12 cellular contexts compared by ENCODE assay signal in the genomic region with DNA sequence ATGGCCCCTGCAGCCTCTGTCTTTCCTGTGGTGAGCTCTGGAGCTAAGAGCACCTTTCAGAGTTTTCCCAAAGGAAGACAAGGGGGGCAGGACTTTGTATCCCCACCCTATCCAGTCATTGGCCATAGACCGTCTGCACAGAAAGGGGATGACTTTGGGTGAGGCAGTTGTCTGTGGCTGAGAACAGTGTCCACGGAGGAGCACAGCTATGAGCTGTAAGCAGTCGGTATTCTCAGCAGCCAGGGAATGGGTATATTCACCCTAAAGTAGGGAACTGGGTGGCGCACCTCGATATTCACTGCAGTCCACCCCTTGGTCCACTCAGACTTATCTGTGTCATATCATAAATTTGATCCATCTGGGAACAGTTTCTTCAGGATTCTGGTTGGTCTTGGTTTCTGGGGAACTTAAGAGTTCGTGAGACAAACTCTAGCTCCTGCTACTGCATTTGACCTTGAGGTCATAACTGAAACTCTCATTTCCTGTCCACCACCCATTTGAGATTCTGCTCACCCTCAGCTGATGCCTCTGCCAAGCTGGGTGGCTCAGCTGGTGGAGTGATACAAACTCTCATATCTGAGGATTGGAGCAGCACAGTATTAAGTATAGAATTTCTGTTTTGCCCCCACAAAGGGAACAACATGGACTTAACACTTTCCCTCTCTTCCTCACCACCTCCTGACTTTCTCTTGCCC. TPM values are rescaled to one million over a fixed set of nuclear protein-coding genes. Genes with fewer than 3 reads are reported as not detected.
DNase-seq lines count a peak whose midpoint lies in the region; ATAC-seq and TF ChIP-seq lines count a peak whose summit lies in the region.
"Had no signal": no experiment of that assay in that cellular context is flagged by ENCODE, and none has a peak within 500 bp of the region (broad histone marks: within the 10 kb centered on the region; RNA-seq: fewer than 3 reads in every experiment).

No MANE protein-coding gene starts in this region.

- H3K4me1 Mint-ChIP-seq in Calu3 (ENCODE audit: low read depth, unreplicated experiment): no peaks in the 10 kb centered on the region
- H3K4me1 Mint-ChIP-seq: central memory CD8-positive, alpha-beta T cell had no signal

- no peak overlapping the region for H3K27ac ChIP-seq in gastrocnemius medialis

- peak; percentile 57 for DNase-seq in HCEC 1CT
- DNase-seq in foreskin fibroblast: peak; percentile 29 to 46
- DNase-seq in NCI-H1694 (lab: John Stamatoyannopoulos, UW): no peak
- DNase-seq in Calu3: no peak
- DNase-seq in gastrocnemius medialis: no peak
- no peak for DNase-seq in activated CD4-positive, CD25-positive, alpha-beta regulatory T cell treated with anti-CD3 and anti-CD28 coated beads, Interleukin-2, amount 50 U/mL, for 72 hours
- DNase-seq: midbrain had no signal

- no peak overlapping the region for H3K27ac Mint-ChIP-seq in Calu3 (ENCODE audit: unreplicated experiment)
- H3K27ac Mint-ChIP-seq: stimulated activated naive CD8-positive, alpha-beta T cell treated with anti-CD3 and anti-CD28 coated beads, Interleukin-15, Interleukin-2, amounts not matched to agents 100 ng/mL and 50 ng/mL, for 24 hours had no signal

- CTCF ChIA-PET in Calu3 (lab: Charles Lee): no interaction called here

- TF ChIP-seq CTCF in foreskin fibroblast (IDR thresholded peaks at IDR 0.05; ENCODE audit: low read depth, low read length) (no peak), Calu3 (IDR thresholded peaks at IDR 0.05; ENCODE audit: unreplicated experiment) (no peak), gastrocnemius medialis (IDR thresholded peaks at IDR 0.05 in 4 of 5, conservative IDR thresholded peaks at IDR 0.05 in 1 of 5) (no peak)

- H3K4me3 Mint-ChIP-seq in Calu3 (ENCODE audit: low read depth, unreplicated experiment): no peak overlapping the region
- H3K4me3 Mint-ChIP-seq: central memory CD8-positive, alpha-beta T cell; stimulated activated naive CD8-positive, alpha-beta T cell treated with anti-CD3 and anti-CD28 coated beads, Interleukin-15, Interleukin-2, amounts not matched to agents 100 ng/mL and 50 ng/mL, for 24 hours had no signal

- in situ Hi-C loops in gastrocnemius medialis (cut with MboI; ENCODE audit: low sequenced_read_pairs in 4 of 4): no loop called here

- no peaks in the 10 kb centered on the region for H3K9me3 ChIP-seq in gastrocnemius medialis

- no peaks in the 10 kb centered on the region for H3K4me1 ChIP-seq in gastrocnemius medialis

- H3K4me3 ChIP-seq in foreskin fibroblast (ENCODE audit: low read depth in 1 of 2, low read length in 2 of 2) (no peak overlapping the region), gastrocnemius medialis (no peak overlapping the region)

- no peaks in the 10 kb centered on the region for H3K27me3 Mint-ChIP-seq in Calu3 (ENCODE audit: unreplicated experiment)

- H3K27me3 ChIP-seq in gastrocnemius medialis: no peaks in the 10 kb centered on the region

- no peaks in the 10 kb centered on the region for H3K9me3 Mint-ChIP-seq in Calu3 (ENCODE audit: low read depth, unreplicated experiment)
- H3K9me3 Mint-ChIP-seq: central memory CD8-positive, alpha-beta T cell; stimulated activated naive CD8-positive, alpha-beta T cell treated with anti-CD3 and anti-CD28 coated beads, Interleukin-15, Interleukin-2, amounts not matched to agents 100 ng/mL and 50 ng/mL, for 24 hours had no signal

- H3K36me3 ChIP-seq in gastrocnemius medialis: no peaks in the 10 kb centered on the region

- TF ChIP-seq POLR2A in gastrocnemius medialis (IDR thresholded peaks at IDR 0.05): no peak

- intact Hi-C loops in Calu3 (cut with micrococcal nuclease; ENCODE audit: unreplicated experiment) (no loop called here), gastrocnemius medialis (cut with DNase I; ENCODE audit: low total_unique reads) (no loop called here)

- BruUV-seq in Calu3 (replicated peaks; lab: Mats Ljungman, UMichigan): no TSS peak

- no peaks in the 10 kb centered on the region for H3K36me3 Mint-ChIP-seq in Calu3 (ENCODE audit: insufficient read depth, unreplicated experiment)

- ATAC-seq in GM19023 (IDR thresholded peaks at IDR 0.05; ENCODE audit: unreplicated experiment) (peak; percentile 85), HG03432 (IDR thresholded peaks at IDR 0.05; ENCODE audit: unreplicated experiment) (peak; percentile 92), gastrocnemius medialis (no peak)
- ATAC-seq: SK-N-SH treated with all-trans-retinoic acid at 6 μM for 48 hours had no signal

RNA-seq across cellular contexts. Expression of gene SCG2, which starts 45.2 kb away (rescaled TPM):
- total RNA-seq in Calu3 (2022): 0.52 and 0.56 TPM in 2 replicates
- total RNA-seq in gastrocnemius medialis: not detected

Comparison
In these comparisons a context has a peak if more than half of its experiments do, and no peak if none do; other contexts are left out.
1. ATAC-seq: peak in GM19023 (single experiment) and HG03432 (single experiment); none in gastrocnemius medialis (0 of 2).
2. DNase-seq: peak in HCEC 1CT (single experiment) and foreskin fibroblast (2 of 2); none in NCI-H1694 (single experiment), Calu3 (single experiment), gastrocnemius medialis (0 of 2) and activated CD4-positive, CD25-positive, alpha-beta regulatory T cell treated with anti-CD3 and anti-CD28 coated beads, Interleukin-2, amount 50 U/mL, for 72 hours (single experiment).